10 cellular contexts compared by ENCODE assay signal in the genomic region with DNA sequence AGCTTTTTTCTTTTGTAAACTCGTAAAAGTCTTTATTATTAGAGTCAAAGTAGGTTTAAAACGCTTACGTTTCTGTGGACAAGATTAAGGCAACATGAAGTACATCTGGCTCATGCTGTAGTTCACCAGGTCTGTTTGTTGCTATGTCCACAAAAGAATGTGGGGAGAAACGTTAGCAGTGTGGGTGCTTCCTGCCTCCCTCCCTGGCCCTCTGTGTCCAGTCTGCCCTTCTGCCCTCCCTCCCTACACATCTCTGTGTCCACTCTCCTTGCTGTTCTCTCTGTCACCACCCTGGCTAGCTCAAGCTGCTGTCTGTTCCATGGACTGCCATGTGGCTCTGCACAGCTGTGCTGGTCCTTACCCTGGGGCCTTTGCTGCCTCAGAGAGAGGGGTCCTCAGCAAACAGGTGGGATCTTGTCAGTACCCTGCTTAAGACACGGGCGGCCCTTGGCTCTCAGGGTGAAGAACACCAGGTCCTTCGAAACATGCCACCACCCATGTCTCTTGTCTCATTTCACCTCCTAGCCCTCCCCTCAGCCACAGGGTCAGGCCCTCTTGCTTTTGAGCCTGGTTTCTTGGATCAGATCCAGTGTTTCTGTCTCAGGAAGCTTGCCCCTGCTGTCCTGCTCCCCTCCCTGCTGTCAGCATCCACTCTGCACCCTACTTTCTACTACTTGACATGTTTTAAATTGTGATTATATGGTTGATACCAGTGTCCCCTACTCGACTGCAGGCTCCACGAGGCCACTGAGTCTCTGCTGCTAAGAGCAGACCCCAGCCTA.
A peak's percentile ranks its signal among the peaks of the same experiment; 100 is the strongest.
DNase-seq lines count a peak whose midpoint lies in the region; ATAC-seq and TF ChIP-seq lines count a peak whose summit lies in the region.
"Had no signal": no experiment of that assay in that cellular context is flagged by ENCODE, and none has a peak within 500 bp of the region (broad histone marks: within the 10 kb centered on the region; RNA-seq: fewer than 3 reads in every experiment).

No MANE protein-coding gene starts in this region.

- in situ Hi-C loops in GM13976 (cut with MboI; ENCODE audit: low sequenced_read_pairs, unreplicated experiment): no loop called here

- no peaks in the 10 kb centered on the region for H3K27me3 ChIP-seq in upper lobe of left lung

- no peak for DNase-seq in activated naive CD4-positive, alpha-beta T cell treated with anti-CD3 and anti-CD28 coated beads, Interleukin-2, amount 50 U/mL, for 16 hours
- DNase-seq in left lobe of liver (ENCODE audit: low spot score): no peak
- DNase-seq in upper lobe of left lung: no peak
- no peak for DNase-seq in GM13976 (ENCODE audit: low spot score)
- DNase-seq: head of caudate nucleus had no signal

- TF ChIP-seq CTCF in upper lobe of left lung (IDR thresholded peaks at IDR 0.05) (no peak), GM13976 (IDR thresholded peaks at IDR 0.05; ENCODE audit: borderline replicate concordance, control extremely low read depth, extremely low read depth, insufficient read depth, missing control alignments) (no peak)

- H3K9me3 Mint-ChIP-seq in activated naive CD4-positive, alpha-beta T cell treated with anti-CD3 and anti-CD28 coated beads, Interleukin-2, amount 50 U/mL, for 24 hours: no peaks in the 10 kb centered on the region
- no peaks in the 10 kb centered on the region for H3K9me3 Mint-ChIP-seq in activated T-helper 17 cell treated with anti-CD3 and anti-CD28 coated beads, Interleukin-2, amount 50 U/mL, for 72 hours

- peaks cover 79% of the 10 kb centered on the region for H3K4me1 Mint-ChIP-seq in activated naive CD4-positive, alpha-beta T cell treated with anti-CD3 and anti-CD28 coated beads, Interleukin-2, amount 50 U/mL, for 24 hours
- peaks cover 59% of the 10 kb centered on the region for H3K4me1 Mint-ChIP-seq in activated T-helper 17 cell treated with anti-CD3 and anti-CD28 coated beads, Interleukin-2, amount 50 U/mL, for 72 hours

- H3K27ac Mint-ChIP-seq in activated naive CD4-positive, alpha-beta T cell treated with anti-CD3 and anti-CD28 coated beads, Interleukin-2, amount 50 U/mL, for 24 hours: peak overlapping the region; percentile 71
- H3K27ac Mint-ChIP-seq in activated T-helper 17 cell treated with anti-CD3 and anti-CD28 coated beads, Interleukin-2, amount 50 U/mL, for 72 hours: peak overlapping the region; percentile 92

- H3K27me3 Mint-ChIP-seq in activated naive CD4-positive, alpha-beta T cell treated with anti-CD3 and anti-CD28 coated beads, Interleukin-2, amount 50 U/mL, for 24 hours: no peaks in the 10 kb centered on the region
- H3K27me3 Mint-ChIP-seq in activated T-helper 17 cell treated with anti-CD3 and anti-CD28 coated beads, Interleukin-2, amount 50 U/mL, for 72 hours: no peaks in the 10 kb centered on the region

- TF ChIP-seq EP300 in upper lobe of left lung (IDR thresholded peaks at IDR 0.05): no peak

- peak overlapping the region; percentile 37 for H3K4me3 Mint-ChIP-seq in activated naive CD4-positive, alpha-beta T cell treated with anti-CD3 and anti-CD28 coated beads, Interleukin-2, amount 50 U/mL, for 24 hours
- H3K4me3 Mint-ChIP-seq in activated T-helper 17 cell treated with anti-CD3 and anti-CD28 coated beads, Interleukin-2, amount 50 U/mL, for 72 hours: peak overlapping the region; percentile 72

- H3K4me3 ChIP-seq in upper lobe of left lung: no peak overlapping the region

- no peak for TF ChIP-seq POLR2A in upper lobe of left lung (IDR thresholded peaks at IDR 0.05)

- WGBS in upper lobe of left lung, 2 donors: 66 to 67% methylated on average over 9 of the region's 9 CpGs

- H3K4me1 ChIP-seq in upper lobe of left lung: peaks cover 48 to 86% (median 75%) of the 10 kb centered on the region in 4 donors

- H3K36me3 ChIP-seq in upper lobe of left lung: no peaks in the 10 kb centered on the region

- ATAC-seq in activated T-helper 17 cell treated with anti-CD3 and anti-CD28 coated beads, Interleukin-2, amount 50 U/mL, for 72 hours (replicated peaks): no peak
- peak; percentile 44 for ATAC-seq in left lobe of liver
- peak; percentile 25 for ATAC-seq in upper lobe of left lung (ENCODE audit: low FRiP score in 2 of 2)
- ATAC-seq in GM18870 (IDR thresholded peaks at IDR 0.05; ENCODE audit: unreplicated experiment): no peak
- ATAC-seq in GM19395 (IDR thresholded peaks at IDR 0.05; ENCODE audit: unreplicated experiment): no peak

- no peaks in the 10 kb centered on the region for H3K36me3 Mint-ChIP-seq in activated naive CD4-positive, alpha-beta T cell treated with anti-CD3 and anti-CD28 coated beads, Interleukin-2, amount 50 U/mL, for 24 hours
- no peaks in the 10 kb centered on the region for H3K36me3 Mint-ChIP-seq in activated T-helper 17 cell treated with anti-CD3 and anti-CD28 coated beads, Interleukin-2, amount 50 U/mL, for 72 hours (ENCODE audit: low read depth)

- peak overlapping the region; percentile 81 to 84 (median 82) for H3K27ac ChIP-seq in upper lobe of left lung
- H3K27ac ChIP-seq: parathyroid adenoma had no signal

- H3K9me3 ChIP-seq in upper lobe of left lung: no peaks in the 10 kb centered on the region

Comparison
In these comparisons a context has a peak if more than half of its experiments do, and no peak if none do; other contexts are left out.
1. ATAC-seq: peak in left lobe of liver (single experiment) and upper lobe of left lung (2 of 2); none in activated T-helper 17 cell treated with anti-CD3 and anti-CD28 coated beads, Interleukin-2, amount 50 U/mL, for 72 hours (single experiment), GM18870 (single experiment) and GM19395 (single experiment).